Comparison of ENCODE assay signal across 17 cellular contexts in the genomic region with DNA sequence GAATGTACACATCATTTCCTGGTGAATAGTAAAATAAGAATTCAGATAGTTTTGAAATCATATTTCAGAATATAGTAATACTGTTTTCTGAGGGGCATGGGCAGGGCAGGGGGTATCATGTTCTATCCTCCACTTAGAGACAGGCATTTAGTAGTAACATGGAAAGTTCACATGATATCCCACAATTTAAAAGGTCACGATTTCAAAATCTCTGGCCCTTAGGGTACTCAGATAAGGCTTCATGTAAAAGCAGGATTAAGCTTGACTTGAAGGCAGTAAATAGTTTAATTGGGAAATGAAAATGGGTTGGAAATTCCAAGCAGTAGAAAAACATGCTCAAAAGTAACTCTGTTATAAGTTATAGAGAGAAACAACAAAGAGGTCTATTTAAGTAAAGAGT.
A peak's percentile ranks its signal among the peaks of the same experiment; 100 is the strongest.
DNase-seq lines count a peak whose midpoint lies in the region; ATAC-seq lines count a peak whose summit lies in the region.
"Had no signal": no experiment of that assay in that cellular context is flagged by ENCODE, and none has a peak within 500 bp of the region (broad histone marks: within the 10 kb centered on the region; RNA-seq: fewer than 3 reads in every experiment).

No MANE protein-coding gene starts in this region.

- no peaks in the 10 kb centered on the region for H3K36me3 Mint-ChIP-seq in activated naive CD4-positive, alpha-beta T cell treated with anti-CD3 and anti-CD28 coated beads, Interleukin-2, amount 50 U/mL, for 24 hours
- H3K36me3 Mint-ChIP-seq: CD8-positive, alpha-beta T cell had no signal

- H3K4me1 Mint-ChIP-seq in activated naive CD4-positive, alpha-beta T cell treated with anti-CD3 and anti-CD28 coated beads, Interleukin-2, amount 50 U/mL, for 24 hours: no peaks in the 10 kb centered on the region
- H3K4me1 Mint-ChIP-seq: B cell had no signal

- no peak overlapping the region for H3K4me3 Mint-ChIP-seq in activated naive CD4-positive, alpha-beta T cell treated with anti-CD3 and anti-CD28 coated beads, Interleukin-2, amount 50 U/mL, for 24 hours
- H3K4me3 Mint-ChIP-seq: B cell; CD8-positive, alpha-beta T cell; HFFc6 had no signal

- no peak for DNase-seq in activated naive CD4-positive, alpha-beta T cell (lab: John Stamatoyannopoulos, UW)
- peak; percentile 1 for DNase-seq in NCI-H226
- DNase-seq in iris pigment epithelial cell (ENCODE audit: low read depth): peak; percentile 15
- no peak for DNase-seq in NCI-H526 (lab: John Stamatoyannopoulos, UW)
- DNase-seq in NCI-H82 (lab: John Stamatoyannopoulos, UW): no peak
- DNase-seq: 8988T; Calu3; CD8-positive, alpha-beta T cell; DMS79 treated with DMSO at 0.1 percent for 48 hours; GF-D8; GOT3; H7; HFFc6 had no signal

- H3K27me3 Mint-ChIP-seq in activated naive CD4-positive, alpha-beta T cell treated with anti-CD3 and anti-CD28 coated beads, Interleukin-2, amount 50 U/mL, for 24 hours: no peaks in the 10 kb centered on the region
- H3K27me3 Mint-ChIP-seq: B cell had no signal

- peak overlapping the region; percentile 70 for H3K27ac Mint-ChIP-seq in activated naive CD4-positive, alpha-beta T cell treated with anti-CD3 and anti-CD28 coated beads, Interleukin-2, amount 50 U/mL, for 24 hours
- H3K27ac Mint-ChIP-seq: B cell; CD8-positive, alpha-beta T cell; HFFc6 had no signal

- H3K9me3 Mint-ChIP-seq in activated naive CD4-positive, alpha-beta T cell treated with anti-CD3 and anti-CD28 coated beads, Interleukin-2, amount 50 U/mL, for 24 hours: peaks cover 18% of the 10 kb centered on the region
- H3K9me3 Mint-ChIP-seq: CD8-positive, alpha-beta T cell; HFFc6 had no signal

- no peak for ATAC-seq in HG02623 (IDR thresholded peaks at IDR 0.05; ENCODE audit: unreplicated experiment)
- ATAC-seq: CD8-positive, alpha-beta T cell; HCT116 had no signal

Comparison
In these comparisons a context has a peak if more than half of its experiments do, and no peak if none do; other contexts are left out.
1. DNase-seq: peak in NCI-H226 (single experiment) and iris pigment epithelial cell (single experiment); none in activated naive CD4-positive, alpha-beta T cell (0 of 4), NCI-H526 (0 of 2) and NCI-H82 (single experiment).